ENCODE assay signal across 37 cellular contexts in genomic region chr20:54794110-54794509, GRCh38.
"Had no signal": no experiment of that assay in that cellular context is flagged by ENCODE, and none has a peak within 500 bp of the region (broad histone marks: within the 10 kb centered on the region; RNA-seq: fewer than 3 reads in every experiment).

No MANE protein-coding gene starts in this region.

- H3K27me3 ChIP-seq: brain microvascular endothelial cell, MG63, Peyer's patch had no signal

- ATAC-seq: activated CD8-positive, alpha-beta memory T cell treated with anti-CD3 and anti-CD28 coated beads, Interleukin-2, amount 10 ng/mL, durations not matched to agents 7 days and 5 days; PC-3; Right ventricle myocardium inferior had no signal

- H3K4me1 ChIP-seq: Peyer's patch had no signal

- H3K27ac ChIP-seq: brain microvascular endothelial cell, Peyer's patch, VCaP had no signal

- DNase-seq: activated B cell treated with CpG ODN at 0.5 μM for 24 hours; activated CD4-positive, alpha-beta memory T cell treated with anti-CD3 and anti-CD28 coated beads, Interleukin-2, amount 10 ng/mL, durations not matched to agents 7 days and 5 days; activated CD4-positive, alpha-beta T cell treated with anti-CD3 and anti-CD28 coated beads for 4 hours; activated CD4-positive, alpha-beta T cell treated with anti-CD3 and anti-CD28 coated beads, Interleukin-2, amount 50 U/mL, for 1 hour; activated CD4-positive, CD25-positive, alpha-beta regulatory T cell treated with anti-CD3 and anti-CD28 coated beads, Interleukin-2, amount 50 U/mL, for 72 hours; activated CD8-positive, alpha-beta memory T cell treated with anti-CD3 and anti-CD28 coated beads for 24 hours; activated CD8-positive, alpha-beta memory T cell treated with anti-CD3 and anti-CD28 coated beads, Interleukin-2, amount 10 ng/mL, durations not matched to agents 7 days and 5 days; activated CD8-positive, alpha-beta memory T cell treated with anti-CD3 and anti-CD28 coated beads, Interleukin-2, amount 50 U/mL, for 48 hours; activated effector memory CD4-positive, alpha-beta T cell treated with anti-CD3 and anti-CD28 coated beads, Interleukin-2, amount 50 U/mL, for 16 hours; activated naive CD4-positive, alpha-beta T cell; activated naive CD4-positive, alpha-beta T cell treated with anti-CD3 and anti-CD28 coated beads, Interleukin-2, amount 50 U/mL, for 16 hours; activated naive CD8-positive, alpha-beta T cell treated with anti-CD3 and anti-CD28 coated beads for 36 hours; activated T-cell treated with anti-CD3 and anti-CD28 coated beads, Interleukin-2, amount 50 U/mL, for 48 hours; amniotic stem cell; aorta; brain microvascular endothelial cell; Kasumi-1; KG1; MG63; NCI-H1048; NCI-H1105 treated with DMSO at 0.1 percent for 48 hours; NCI-H1436 treated with DMSO at 0.1 percent for 48 hours; NCI-H1694 treated with DMSO at 0.1 percent for 48 hours; NCI-H2029; NCI-H345; NCI-H524 treated with DMSO at 0.1 percent for 48 hours; NK-92 treated with Interleukin-12 subunit alpha and Interleukin-12 subunit beta, amount 100 ng/mL, for 24 hours; PC-3; Peyer's patch; RPMI8226; SIG-M5; SW 1271; T-helper 1 cell; T-helper 2 cell; T-helper 9 cell had no signal

- H3K9me3 ChIP-seq: MG63, Peyer's patch had no signal

- H3K4me3 ChIP-seq: MG63, Peyer's patch had no signal

- H3K36me3 ChIP-seq: brain microvascular endothelial cell, MG63, Peyer's patch had no signal
